ENCODE assay signal across 8 cellular contexts in the genomic region with DNA sequence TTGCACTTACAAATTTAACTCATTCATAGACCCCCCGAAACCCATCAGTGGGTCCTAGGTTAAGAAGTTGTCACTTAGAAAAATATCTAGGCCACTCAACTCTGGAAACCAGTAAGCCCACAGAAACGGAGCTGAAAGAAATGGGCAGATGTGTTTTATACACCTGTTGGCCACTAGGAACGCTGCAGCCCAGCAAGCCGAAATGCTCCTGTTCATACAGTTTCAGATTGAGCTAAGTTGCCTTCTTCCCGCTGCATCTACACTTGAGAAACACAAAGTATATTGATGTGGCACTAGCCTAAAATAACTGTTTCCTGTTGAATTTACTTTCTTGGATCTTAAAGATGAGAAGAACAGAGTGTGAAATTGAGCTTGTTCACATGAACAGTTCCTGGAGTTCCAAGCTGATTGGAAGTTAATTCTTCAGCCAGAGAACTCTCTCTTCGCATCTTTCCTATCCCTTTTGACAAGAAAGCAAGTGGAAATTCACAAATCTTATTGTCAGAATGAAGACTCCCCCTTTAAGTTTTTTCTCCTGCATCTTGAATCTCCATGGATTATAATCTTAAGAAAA.
DNase-seq lines count a peak whose midpoint lies in the region; ATAC-seq and TF ChIP-seq lines count a peak whose summit lies in the region.

No MANE protein-coding gene starts in this region.

- H3K4me3 ChIP-seq in LNCaP clone FGC (ENCODE audit: low read depth, low read length): no peak overlapping the region
- H3K4me3 ChIP-seq in skeletal muscle cell (ENCODE audit: low read depth, low read length): no peak overlapping the region

- CTCF ChIA-PET in activated CD8-positive, alpha-beta T cell treated with anti-CD3 and anti-CD28 coated beads for 36 hours (lab: Charles Lee): interaction anchor here (0.7 to 2.2 kb wide), 17 partner anchors 9 to 369 kb away, joined by 3 to 24 read pairs (median 4); no protein-coding TSS in a partner anchor

- peak; percentile 64 for TF ChIP-seq CTCF in LNCaP clone FGC (IDR thresholded peaks at IDR 0.05; ENCODE audit: control insufficient read depth, extremely low read depth, insufficient read depth)
- peak; percentile 61 for TF ChIP-seq CTCF in activated CD8-positive, alpha-beta T cell treated with anti-CD3 and anti-CD28 coated beads for 36 hours (IDR thresholded peaks at IDR 0.05)

- no peaks in the 10 kb centered on the region for H3K36me3 Mint-ChIP-seq in activated CD8-positive, alpha-beta T cell treated with anti-CD3 and anti-CD28 coated beads for 36 hours (ENCODE audit: low read depth)

- POLR2A ChIA-PET in activated CD8-positive, alpha-beta T cell treated with anti-CD3 and anti-CD28 coated beads for 36 hours (lab: Charles Lee): no interaction called here

- DNase-seq in NCI-H524 (lab: John Stamatoyannopoulos, UW) (peak; percentile 10 to 35), NCI-H524 treated with DMSO at 0.1 percent for 48 hours (lab: John Stamatoyannopoulos, UW) (no peak), LNCaP clone FGC (ENCODE audit: low read depth) (no peak), head of caudate nucleus (peak; percentile 11 to 80 (median 49)), skeletal muscle cell (ENCODE audit: low read depth) (peak; percentile 4), NCI-H446 treated with DMSO at 0.1 percent for 48 hours (lab: John Stamatoyannopoulos, UW) (no peak)
- DNase-seq in activated CD8-positive, alpha-beta T cell treated with anti-CD3 and anti-CD28 coated beads for 36 hours: peak; percentile 43

- H3K27me3 Mint-ChIP-seq in activated CD8-positive, alpha-beta T cell treated with anti-CD3 and anti-CD28 coated beads for 36 hours: peaks cover 2% of the 10 kb centered on the region

- no peaks in the 10 kb centered on the region for H3K9me3 Mint-ChIP-seq in activated CD8-positive, alpha-beta T cell treated with anti-CD3 and anti-CD28 coated beads for 36 hours

- H3K4me3 Mint-ChIP-seq in activated CD8-positive, alpha-beta T cell treated with anti-CD3 and anti-CD28 coated beads for 36 hours: no peak overlapping the region

- no peak overlapping the region for H3K27ac Mint-ChIP-seq in activated CD8-positive, alpha-beta T cell treated with anti-CD3 and anti-CD28 coated beads for 36 hours

- no peaks in the 10 kb centered on the region for H3K4me1 Mint-ChIP-seq in activated CD8-positive, alpha-beta T cell treated with anti-CD3 and anti-CD28 coated beads for 36 hours (ENCODE audit: low read depth)

- ATAC-seq in GM21423 (IDR thresholded peaks at IDR 0.05; ENCODE audit: unreplicated experiment): peak; percentile 65
- peak; percentile 61 for ATAC-seq in activated CD8-positive, alpha-beta T cell treated with anti-CD3 and anti-CD28 coated beads for 36 hours

- intact Hi-C loops in activated CD8-positive, alpha-beta T cell treated with anti-CD3 and anti-CD28 coated beads for 36 hours (cut with micrococcal nuclease): no loop called here
- intact Hi-C loops in head of caudate nucleus (cut with DNase I): no loop called here

Comparison
In these comparisons a context has a peak if more than half of its experiments do, and no peak if none do; other contexts are left out.
1. DNase-seq: peak in NCI-H524 (2 of 2), activated CD8-positive, alpha-beta T cell treated with anti-CD3 and anti-CD28 coated beads for 36 hours (single experiment), head of caudate nucleus (42 of 42) and skeletal muscle cell (single experiment); none in NCI-H524 treated with DMSO at 0.1 percent for 48 hours (single experiment), LNCaP clone FGC (single experiment) and NCI-H446 treated with DMSO at 0.1 percent for 48 hours (single experiment).